1 cellular context compared by ENCODE assay signal in genomic region chrX:22037911-22038537, GRCh38.
TF ChIP-seq lines count a peak whose summit lies in the region.

No MANE protein-coding gene starts in this region.

TF ChIP-seq in WTC11, 78 proteins besides CTCF, POLR2A, EP300 and RAD21 (continued from another document):
- TF ChIP-seq ZSCAN18 (CRISPR knock-in tag; IDR thresholded peaks at IDR 0.05) (no peak), ZNF219 (CRISPR knock-in tag; IDR thresholded peaks at IDR 0.05; ENCODE audit: borderline replicate concordance) (no peak), MAX (CRISPR knock-in tag; IDR thresholded peaks at IDR 0.05) (no peak), ZNF263 (CRISPR knock-in tag; IDR thresholded peaks at IDR 0.05; ENCODE audit: low read depth) (no peak), GRHL2 (CRISPR knock-in tag; IDR thresholded peaks at IDR 0.05; ENCODE audit: insufficient replicate concordance, severe bottlenecking) (no peak), TP53 (CRISPR knock-in tag; IDR thresholded peaks at IDR 0.05) (no peak)
- TF ChIP-seq, protein P1, sequence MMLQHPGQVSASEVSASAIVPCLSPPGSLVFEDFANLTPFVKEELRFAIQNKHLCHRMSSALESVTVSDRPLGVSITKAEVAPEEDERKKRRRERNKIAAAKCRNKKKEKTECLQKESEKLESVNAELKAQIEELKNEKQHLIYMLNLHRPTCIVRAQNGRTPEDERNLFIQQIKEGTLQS (CRISPR knock-in tag; conservative IDR thresholded peaks at IDR 0.05), result no peak
- TF ChIP-seq, protein P2, sequence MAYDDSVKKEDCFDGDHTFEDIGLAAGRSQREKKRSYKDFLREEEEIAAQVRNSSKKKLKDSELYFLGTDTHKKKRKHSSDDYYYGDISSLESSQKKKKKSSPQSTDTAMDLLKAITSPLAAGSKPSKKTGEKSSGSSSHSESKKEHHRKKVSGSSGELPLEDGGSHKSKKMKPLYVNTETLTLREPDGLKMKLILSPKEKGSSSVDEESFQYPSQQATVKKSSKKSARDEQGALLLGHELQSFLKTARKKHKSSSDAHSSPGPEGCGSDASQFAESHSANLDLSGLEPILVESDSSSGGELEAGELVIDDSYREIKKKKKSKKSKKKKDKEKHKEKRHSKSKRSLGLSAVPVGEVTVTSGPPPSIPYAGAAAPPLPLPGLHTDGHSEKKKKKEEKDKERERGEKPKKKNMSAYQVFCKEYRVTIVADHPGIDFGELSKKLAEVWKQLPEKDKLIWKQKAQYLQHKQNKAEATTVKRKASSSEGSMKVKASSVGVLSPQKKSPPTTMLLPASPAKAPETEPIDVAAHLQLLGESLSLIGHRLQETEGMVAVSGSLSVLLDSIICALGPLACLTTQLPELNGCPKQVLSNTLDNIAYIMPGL (CRISPR knock-in tag; IDR thresholded peaks at IDR 0.05), result no peak
